Comparison of ENCODE assay signal across 8 cellular contexts in the genomic region with DNA sequence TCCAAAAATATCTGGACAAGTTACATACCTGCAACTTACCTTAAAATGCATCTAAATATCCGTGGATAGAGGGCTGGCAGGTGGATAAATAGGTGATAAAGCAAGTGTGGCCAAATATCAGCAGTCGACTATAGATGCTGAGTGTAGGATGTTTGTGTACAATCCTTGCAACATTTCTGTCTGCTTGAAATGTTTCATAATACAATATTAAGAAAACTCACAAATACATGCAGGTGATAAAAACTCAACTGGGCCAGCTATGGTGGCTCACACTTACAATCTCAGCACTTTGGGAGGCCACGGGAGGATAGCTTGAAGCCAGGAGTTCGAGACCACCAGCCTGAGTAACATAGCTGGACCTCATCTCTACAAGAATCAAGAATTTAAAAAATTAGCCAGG. TPM values are rescaled to one million over a fixed set of nuclear protein-coding genes. Genes with fewer than 3 reads are reported as not detected.
"Had no signal": no experiment of that assay in that cellular context is flagged by ENCODE, and none has a peak within 500 bp of the region (broad histone marks: within the 10 kb centered on the region; RNA-seq: fewer than 3 reads in every experiment).

No MANE protein-coding gene starts in this region.

- H3K4me3 ChIP-seq: GM23248, GM23338, HAP-1 had no signal

- H3K9ac ChIP-seq: GM23248 had no signal

- H2AFZ ChIP-seq: GM23248, GM23338 had no signal

- H3K9me3 ChIP-seq: HAP-1 had no signal

- H3K4me2 ChIP-seq: GM23338 had no signal

- H3K36me3 ChIP-seq: HAP-1 had no signal

- DNase-seq: GM23248, GOT3, H7, H9, HCEC 1CT, HFFc6 had no signal

- H3K4me1 ChIP-seq: HAP-1 had no signal

- H3K27ac ChIP-seq: GM23248 had no signal

RNA-seq across cellular contexts. Expression of gene ACTA1, which starts 41.0 kb away (rescaled TPM):
- polyA plus RNA-seq: GM23248 had no signal
